28 cellular contexts compared by ENCODE assay signal in genomic region chr12:74663958-74664357, GRCh38.
"Had no signal": no experiment of that assay in that cellular context is flagged by ENCODE, and none has a peak within 500 bp of the region (broad histone marks: within the 10 kb centered on the region; RNA-seq: fewer than 3 reads in every experiment).

No MANE protein-coding gene starts in this region.

- DNase-seq: natural killer cell; occipital lobe; ovary; psoas muscle; right lobe of liver; sigmoid colon; small intestine; stimulated activated CD4-positive, alpha-beta T cell treated with anti-CD3 and anti-CD28 coated beads, Interleukin-15, amount 100 ng/mL, for 24 hours; stimulated activated CD4-positive, alpha-beta T cell treated with anti-CD3 and anti-CD28 coated beads, Interleukin-2, amount 100 ng/mL, for 24 hours; stimulated activated CD4-positive, alpha-beta T cell treated with anti-CD3 and anti-CD28 coated beads, Interleukin-2, amount 100 ng/mL, for 48 hours; stimulated activated CD4-positive, alpha-beta T cell treated with anti-CD3 and anti-CD28 coated beads, Interleukin-4, amount 100 ng/mL, for 24 hours; stimulated activated naive CD4-positive, alpha-beta T cell; stimulated activated naive CD8-positive, alpha-beta T cell treated with anti-CD3 and anti-CD28 coated beads, Interleukin-15, amount 100 ng/mL, for 72 hours; stimulated activated naive CD8-positive, alpha-beta T cell treated with anti-CD3 and anti-CD28 coated beads, Interleukin-15, Interleukin-2, amounts not matched to agents 100 U/mL and 50 U/mL, for 24 hours; substantia nigra; testis; tibial artery; transverse colon; upper lobe of right lung; uterus had no signal

- H3K4me3 Mint-ChIP-seq: natural killer cell; nephron; neural progenitor cell; stimulated activated effector memory CD8-positive, alpha-beta T cell treated with anti-CD3 and anti-CD28 coated beads, Interleukin-12 subunit alpha, Interleukin-12 subunit beta, amount 100 ng/mL, for 72 hours; stimulated activated naive CD8-positive, alpha-beta T cell treated with anti-CD3 and anti-CD28 coated beads, Interleukin-15, amount 100 ng/mL, for 72 hours; type B pancreatic cell had no signal

- H3K4me2 ChIP-seq: neural progenitor cell had no signal

- H3K79me2 ChIP-seq: parathyroid adenoma had no signal

- ATAC-seq: natural killer cell; psoas muscle; right cardiac atrium; right lobe of liver; stimulated activated effector memory CD8-positive, alpha-beta T cell treated with anti-CD3 and anti-CD28 coated beads, Interleukin-12 subunit alpha, Interleukin-12 subunit beta, amount 100 ng/mL, for 72 hours; stimulated activated naive CD8-positive, alpha-beta T cell treated with anti-CD3 and anti-CD28 coated beads, Interleukin-15, amount 100 ng/mL, for 72 hours; stimulated activated naive CD8-positive, alpha-beta T cell treated with anti-CD3 and anti-CD28 coated beads, Interleukin-15, Interleukin-2, amounts not matched to agents 100 U/mL and 50 U/mL, for 24 hours; upper lobe of right lung had no signal

- H3K27ac Mint-ChIP-seq: natural killer cell; nephron; neural progenitor cell; progenitor cell of endocrine pancreas; stimulated activated effector memory CD8-positive, alpha-beta T cell treated with anti-CD3 and anti-CD28 coated beads, Interleukin-12 subunit alpha, Interleukin-12 subunit beta, amount 100 ng/mL, for 72 hours; type B pancreatic cell had no signal

- H3K4me1 ChIP-seq: neural progenitor cell, parathyroid adenoma, psoas muscle, right lobe of liver, sigmoid colon, suprapubic skin, testis, tibial artery, transverse colon, upper lobe of right lung, uterus had no signal

- H3K4me3 ChIP-seq: neural progenitor cell, ovary, psoas muscle, right lobe of liver, sigmoid colon, suprapubic skin, testis, tibial artery, transverse colon, upper lobe of right lung, uterus had no signal

- H3K27me3 ChIP-seq: neural progenitor cell, ovary, right lobe of liver, sigmoid colon, suprapubic skin, testis, tibial artery, transverse colon, upper lobe of right lung, uterus had no signal

- H3K9ac ChIP-seq: neural progenitor cell, parathyroid adenoma had no signal

- H3K27me3 Mint-ChIP-seq: progenitor cell of endocrine pancreas, type B pancreatic cell had no signal

- H3K4me1 Mint-ChIP-seq: natural killer cell; nephron; neural progenitor cell; stimulated activated effector memory CD8-positive, alpha-beta T cell treated with anti-CD3 and anti-CD28 coated beads, Interleukin-12 subunit alpha, Interleukin-12 subunit beta, amount 100 ng/mL, for 72 hours; stimulated activated naive CD8-positive, alpha-beta T cell treated with anti-CD3 and anti-CD28 coated beads, Interleukin-15, amount 100 ng/mL, for 72 hours had no signal

- H3K36me3 Mint-ChIP-seq: natural killer cell; neural progenitor cell; stimulated activated effector memory CD8-positive, alpha-beta T cell treated with anti-CD3 and anti-CD28 coated beads, Interleukin-12 subunit alpha, Interleukin-12 subunit beta, amount 100 ng/mL, for 72 hours; type B pancreatic cell had no signal

- FAIRE-seq: small intestine had no signal

- H3K9me3 Mint-ChIP-seq: nephron; neural progenitor cell; stimulated activated naive CD8-positive, alpha-beta T cell treated with anti-CD3 and anti-CD28 coated beads, Interleukin-15, amount 100 ng/mL, for 72 hours; type B pancreatic cell had no signal

- H2AFZ ChIP-seq: neural progenitor cell, parathyroid adenoma had no signal

- H3K27ac ChIP-seq: neural progenitor cell, ovary, parathyroid adenoma, psoas muscle, right lobe of liver, sigmoid colon, suprapubic skin, testis, tibial artery, transverse colon, upper lobe of right lung, uterus had no signal

- H3K36me3 ChIP-seq: neural progenitor cell, ovary, right lobe of liver, sigmoid colon, suprapubic skin, tibial artery, transverse colon, upper lobe of right lung, uterus had no signal

- H3K9me3 ChIP-seq: ovary, psoas muscle, right lobe of liver, sigmoid colon, suprapubic skin, testis, tibial artery, transverse colon, upper lobe of right lung, uterus had no signal
